In the genomic region with DNA sequence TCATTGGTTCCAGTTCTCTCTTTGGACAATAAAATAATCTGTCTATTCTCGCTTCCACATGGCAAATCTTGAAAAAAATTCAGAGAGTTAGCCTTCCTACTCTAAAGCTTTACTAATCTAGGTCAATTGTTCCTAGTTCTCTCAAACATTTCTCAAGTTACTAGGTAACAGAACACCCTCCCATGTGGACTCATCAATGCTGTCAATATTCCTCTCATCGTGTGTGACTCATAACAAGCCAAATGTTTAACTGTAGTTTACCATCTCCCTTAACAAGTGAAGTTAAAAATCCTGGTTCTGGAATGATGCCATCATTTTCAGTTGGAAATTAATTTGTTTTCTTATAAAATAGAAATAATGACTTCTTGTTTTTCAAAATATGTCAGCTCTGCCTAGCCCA, we compare ENCODE assay signal across 16 cellular contexts.
DNase-seq lines count a peak whose midpoint lies in the region; ATAC-seq and TF ChIP-seq lines count a peak whose summit lies in the region.
"Had no signal": no experiment of that assay in that cellular context is flagged by ENCODE, and none has a peak within 500 bp of the region (broad histone marks: within the 10 kb centered on the region; RNA-seq: fewer than 3 reads in every experiment).

No MANE protein-coding gene starts in this region.

- H3K18ac ChIP-seq in mesendoderm (ENCODE audit: low read length): no peak overlapping the region

- no peak overlapping the region for H4K5ac ChIP-seq in mesendoderm (ENCODE audit: low read length)

- no peak overlapping the region for H2BK15ac ChIP-seq in mesendoderm (replicated peaks; ENCODE audit: low read depth)

- no peak overlapping the region for H2BK5ac ChIP-seq in mesendoderm (ENCODE audit: low read length)

- H3K4me2 ChIP-seq in mesendoderm (ENCODE audit: low read length): no peak overlapping the region
- H3K4me2 ChIP-seq: BLaER1 treated with 17β-estradiol and CSF1 and Interleukin-3, amounts not matched to agents 10 nM and 100 nM had no signal

- no peaks in the 10 kb centered on the region for H3K79me2 ChIP-seq in mesendoderm (ENCODE audit: control insufficient read depth, insufficient read depth, low read length)

- no peaks in the 10 kb centered on the region for H3K4me1 ChIP-seq in mesendoderm (ENCODE audit: control insufficient read depth, low read depth, low read length)
- H3K4me1 ChIP-seq: BLaER1 treated with 17β-estradiol and CSF1 and Interleukin-3, amounts not matched to agents 10 nM and 100 nM had no signal

- WGBS in mesendoderm (ENCODE audit: extremely low coverage, insufficient coverage, low lambda C conversion rate): no CpG with 5 or more reads among the region's 2 CpGs

- TF ChIP-seq CTCF in choroid plexus epithelial cell (conservative IDR thresholded peaks at IDR 0.05; ENCODE audit: low read depth, low read length): no peak

- H3K56ac ChIP-seq in mesendoderm (ENCODE audit: low read length): no peak overlapping the region

- no peaks in the 10 kb centered on the region for H3K79me1 ChIP-seq in mesendoderm (ENCODE audit: low read length)

- H3K36me3 ChIP-seq in mesendoderm (ENCODE audit: control insufficient read depth, insufficient read depth, low read length): no peaks in the 10 kb centered on the region
- H3K36me3 ChIP-seq: BLaER1 treated with 17β-estradiol and CSF1 and Interleukin-3, amounts not matched to agents 10 nM and 100 nM had no signal

- no peak overlapping the region for H2AK5ac ChIP-seq in mesendoderm (ENCODE audit: low read length)

- DNase-seq in ELR (ENCODE audit: low read depth) (peak; percentile 32), MV-4-11 (lab: John Stamatoyannopoulos, UW) (peak; percentile 29), choroid plexus epithelial cell (ENCODE audit: low read depth) (peak; percentile 55), mesendoderm (peak; percentile 37), NCI-H1417 treated with DMSO at 0.1 percent for 48 hours (lab: John Stamatoyannopoulos, UW) (no peak), inferior parietal cortex (ENCODE audit: extremely low spot score) (no peak)
- DNase-seq: activated CD8-positive, alpha-beta memory T cell treated with anti-CD3 and anti-CD28 coated beads, Interleukin-2, amount 10 ng/mL, durations not matched to agents 7 days and 5 days; activated naive CD4-positive, alpha-beta T cell treated with Interleukin-2 at 50 U/mL for 16 hours; DND-41; effector memory CD8-positive, alpha-beta T cell; left cardiac atrium; posterior cingulate gyrus had no signal

- no peak for ATAC-seq in HG03280 (IDR thresholded peaks at IDR 0.05; ENCODE audit: unreplicated experiment)
- ATAC-seq in HG03039 (IDR thresholded peaks at IDR 0.05; ENCODE audit: unreplicated experiment): no peak
- ATAC-seq: activated CD8-positive, alpha-beta memory T cell treated with anti-CD3 and anti-CD28 coated beads, Interleukin-2, amount 10 ng/mL, durations not matched to agents 7 days and 5 days; effector memory CD8-positive, alpha-beta T cell; left cardiac atrium had no signal

- no peak overlapping the region for H3K27ac ChIP-seq in mesendoderm (ENCODE audit: low read depth, low read length)
- H3K27ac ChIP-seq: BLaER1 treated with 17β-estradiol and CSF1 and Interleukin-3, amounts not matched to agents 10 nM and 100 nM; HL-60 had no signal

- no peak overlapping the region for H3K23ac ChIP-seq in mesendoderm (ENCODE audit: low read length)

- H3K27me3 ChIP-seq in mesendoderm (ENCODE audit: insufficient read depth, low read length, poor library complexity): no peaks in the 10 kb centered on the region
- H3K27me3 ChIP-seq: BLaER1 treated with 17β-estradiol and CSF1 and Interleukin-3, amounts not matched to agents 10 nM and 100 nM had no signal

- no peak overlapping the region for H3K9ac ChIP-seq in mesendoderm (ENCODE audit: low read length)
- H3K9ac ChIP-seq: BLaER1 treated with 17β-estradiol and CSF1 and Interleukin-3, amounts not matched to agents 10 nM and 100 nM had no signal

- no peak overlapping the region for H3K4ac ChIP-seq in mesendoderm (ENCODE audit: low read depth, low read length)

- H4K8ac ChIP-seq in mesendoderm (ENCODE audit: low read depth, low read length): no peak overlapping the region

- no peak overlapping the region for H2BK120ac ChIP-seq in mesendoderm (ENCODE audit: low read depth, low read length)

- no peak overlapping the region for H3K4me3 ChIP-seq in choroid plexus epithelial cell (ENCODE audit: low read depth, low read length)
- no peak overlapping the region for H3K4me3 ChIP-seq in mesendoderm (ENCODE audit: low read length)
- H3K4me3 ChIP-seq: BLaER1 treated with 17β-estradiol and CSF1 and Interleukin-3, amounts not matched to agents 10 nM and 100 nM had no signal

Comparison
In these comparisons a context has a peak if more than half of its experiments do, and no peak if none do; other contexts are left out.
1. DNase-seq: peak in ELR (single experiment), MV-4-11 (single experiment), choroid plexus epithelial cell (single experiment) and mesendoderm (single experiment); none in NCI-H1417 treated with DMSO at 0.1 percent for 48 hours (single experiment) and inferior parietal cortex (single experiment).